1 cellular context compared by ENCODE assay signal in the genomic region with DNA sequence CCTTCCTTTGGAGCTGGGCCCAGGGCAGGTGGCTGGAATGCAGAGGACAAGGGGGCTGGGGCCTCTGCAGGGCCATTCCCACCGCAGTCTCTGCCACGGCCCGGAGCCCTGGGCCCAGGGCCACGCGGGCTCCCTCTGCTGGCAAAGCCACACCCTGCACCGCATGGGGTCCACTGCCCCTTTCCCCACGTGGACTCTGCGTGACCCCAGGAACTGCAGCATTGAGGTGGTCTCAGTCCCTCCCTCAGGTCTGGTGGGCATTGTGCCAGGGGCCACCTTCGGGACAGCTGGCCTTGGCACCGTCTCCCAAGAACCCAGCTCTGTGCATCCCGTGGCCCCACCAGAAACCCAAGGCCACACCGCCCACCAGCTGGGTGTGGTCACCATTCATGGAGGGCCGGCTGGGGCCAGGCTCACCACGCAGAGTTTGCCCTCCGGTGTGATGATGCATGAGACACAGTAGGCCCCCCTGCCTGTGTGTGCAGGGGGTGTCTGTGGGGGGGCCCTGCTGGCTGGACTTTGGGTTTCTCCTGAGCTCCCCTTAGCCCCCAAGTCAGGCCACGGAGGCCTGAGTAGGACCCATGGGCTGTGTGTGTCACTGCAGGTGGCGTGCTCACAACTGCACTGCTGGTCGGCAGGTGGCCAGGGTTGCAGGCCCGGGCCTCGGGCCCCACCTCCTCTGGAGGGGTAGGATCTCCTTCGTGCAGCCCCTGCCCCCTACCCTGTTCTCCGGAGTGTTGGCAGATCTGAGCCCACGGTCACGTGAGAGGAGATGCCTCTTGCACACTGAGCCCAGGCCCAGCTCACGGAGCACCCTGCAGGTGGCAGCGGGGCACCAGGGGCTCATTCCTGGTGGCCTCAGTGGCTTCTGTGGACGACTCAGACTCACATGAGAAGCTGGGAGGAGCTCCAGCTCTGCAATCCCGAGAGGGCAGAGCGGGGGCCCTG.
TF ChIP-seq lines count a peak whose summit lies in the region.

No MANE protein-coding gene starts in this region.

TF ChIP-seq in K562, 482 proteins besides CTCF, POLR2A, EP300 and RAD21 (continued from another document and continues in another):
- no peak for TF ChIP-seq ZNF324 (CRISPR knock-in tag; IDR thresholded peaks at IDR 0.05)
- TF ChIP-seq, protein P1, sequence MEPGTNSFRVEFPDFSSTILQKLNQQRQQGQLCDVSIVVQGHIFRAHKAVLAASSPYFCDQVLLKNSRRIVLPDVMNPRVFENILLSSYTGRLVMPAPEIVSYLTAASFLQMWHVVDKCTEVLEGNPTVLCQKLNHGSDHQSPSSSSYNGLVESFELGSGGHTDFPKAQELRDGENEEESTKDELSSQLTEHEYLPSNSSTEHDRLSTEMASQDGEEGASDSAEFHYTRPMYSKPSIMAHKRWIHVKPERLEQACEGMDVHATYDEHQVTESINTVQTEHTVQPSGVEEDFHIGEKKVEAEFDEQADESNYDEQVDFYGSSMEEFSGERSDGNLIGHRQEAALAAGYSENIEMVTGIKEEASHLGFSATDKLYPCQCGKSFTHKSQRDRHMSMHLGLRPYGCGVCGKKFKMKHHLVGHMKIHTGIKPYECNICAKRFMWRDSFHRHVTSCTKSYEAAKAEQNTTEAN (CRISPR knock-in tag; IDR thresholded peaks at IDR 0.05), result no peak
- TF ChIP-seq, protein P2, sequence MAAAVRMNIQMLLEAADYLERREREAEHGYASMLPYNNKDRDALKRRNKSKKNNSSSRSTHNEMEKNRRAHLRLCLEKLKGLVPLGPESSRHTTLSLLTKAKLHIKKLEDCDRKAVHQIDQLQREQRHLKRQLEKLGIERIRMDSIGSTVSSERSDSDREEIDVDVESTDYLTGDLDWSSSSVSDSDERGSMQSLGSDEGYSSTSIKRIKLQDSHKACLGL (CRISPR knock-in tag; IDR thresholded peaks at IDR 0.05; ENCODE audit: borderline replicate concordance, poor library complexity, severe bottlenecking), result no peak
- TF ChIP-seq ZNF584 (CRISPR knock-in tag; IDR thresholded peaks at IDR 0.05; ENCODE audit: low read depth), result no peak
- no peak for TF ChIP-seq ZC3H4 (CRISPR knock-in tag; IDR thresholded peaks at IDR 0.05; ENCODE audit: borderline replicate concordance)
- TF ChIP-seq, protein P3, sequence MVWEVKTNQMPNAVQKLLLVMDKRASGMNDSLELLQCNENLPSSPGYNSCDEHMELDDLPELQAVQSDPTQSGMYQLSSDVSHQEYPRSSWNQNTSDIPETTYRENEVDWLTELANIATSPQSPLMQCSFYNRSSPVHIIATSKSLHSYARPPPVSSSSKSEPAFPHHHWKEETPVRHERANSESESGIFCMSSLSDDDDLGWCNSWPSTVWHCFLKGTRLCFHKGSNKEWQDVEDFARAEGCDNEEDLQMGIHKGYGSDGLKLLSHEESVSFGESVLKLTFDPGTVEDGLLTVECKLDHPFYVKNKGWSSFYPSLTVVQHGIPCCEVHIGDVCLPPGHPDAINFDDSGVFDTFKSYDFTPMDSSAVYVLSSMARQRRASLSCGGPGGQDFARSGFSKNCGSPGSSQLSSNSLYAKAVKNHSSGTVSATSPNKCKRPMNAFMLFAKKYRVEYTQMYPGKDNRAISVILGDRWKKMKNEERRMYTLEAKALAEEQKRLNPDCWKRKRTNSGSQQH (CRISPR knock-in tag; IDR thresholded peaks at IDR 0.05), result no peak
- TF ChIP-seq KDM1A (IDR thresholded peaks at IDR 0.05), result no peak
- TF ChIP-seq, protein P4, sequence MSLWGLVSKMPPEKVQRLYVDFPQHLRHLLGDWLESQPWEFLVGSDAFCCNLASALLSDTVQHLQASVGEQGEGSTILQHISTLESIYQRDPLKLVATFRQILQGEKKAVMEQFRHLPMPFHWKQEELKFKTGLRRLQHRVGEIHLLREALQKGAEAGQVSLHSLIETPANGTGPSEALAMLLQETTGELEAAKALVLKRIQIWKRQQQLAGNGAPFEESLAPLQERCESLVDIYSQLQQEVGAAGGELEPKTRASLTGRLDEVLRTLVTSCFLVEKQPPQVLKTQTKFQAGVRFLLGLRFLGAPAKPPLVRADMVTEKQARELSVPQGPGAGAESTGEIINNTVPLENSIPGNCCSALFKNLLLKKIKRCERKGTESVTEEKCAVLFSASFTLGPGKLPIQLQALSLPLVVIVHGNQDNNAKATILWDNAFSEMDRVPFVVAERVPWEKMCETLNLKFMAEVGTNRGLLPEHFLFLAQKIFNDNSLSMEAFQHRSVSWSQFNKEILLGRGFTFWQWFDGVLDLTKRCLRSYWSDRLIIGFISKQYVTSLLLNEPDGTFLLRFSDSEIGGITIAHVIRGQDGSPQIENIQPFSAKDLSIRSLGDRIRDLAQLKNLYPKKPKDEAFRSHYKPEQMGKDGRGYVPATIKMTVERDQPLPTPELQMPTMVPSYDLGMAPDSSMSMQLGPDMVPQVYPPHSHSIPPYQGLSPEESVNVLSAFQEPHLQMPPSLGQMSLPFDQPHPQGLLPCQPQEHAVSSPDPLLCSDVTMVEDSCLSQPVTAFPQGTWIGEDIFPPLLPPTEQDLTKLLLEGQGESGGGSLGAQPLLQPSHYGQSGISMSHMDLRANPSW (CRISPR knock-in tag; IDR thresholded peaks at IDR 0.05), result no peak
- no peak for TF ChIP-seq ZNF146 (CRISPR knock-in tag; IDR thresholded peaks at IDR 0.05; ENCODE audit: unreplicated experiment)
- no peak for TF ChIP-seq CHD4 (IDR thresholded peaks at IDR 0.05; ENCODE audit: insufficient read depth, insufficient replicate concordance, low read depth, low read length, poor library complexity, severe bottlenecking)
- no peak for TF ChIP-seq CEBPG (CRISPR knock-in tag; IDR thresholded peaks at IDR 0.05)
- TF ChIP-seq CEBPG (tag; conservative IDR thresholded peaks at IDR 0.05 in 1 of 2, IDR thresholded peaks at IDR 0.05 in 1 of 2), result no peak
- TF ChIP-seq ZNF134 (CRISPR knock-in tag; conservative IDR thresholded peaks at IDR 0.05), result no peak
- no peak for TF ChIP-seq HNRNPUL1 (IDR thresholded peaks at IDR 0.05; ENCODE audit: low read length)
- TF ChIP-seq, protein P5, sequence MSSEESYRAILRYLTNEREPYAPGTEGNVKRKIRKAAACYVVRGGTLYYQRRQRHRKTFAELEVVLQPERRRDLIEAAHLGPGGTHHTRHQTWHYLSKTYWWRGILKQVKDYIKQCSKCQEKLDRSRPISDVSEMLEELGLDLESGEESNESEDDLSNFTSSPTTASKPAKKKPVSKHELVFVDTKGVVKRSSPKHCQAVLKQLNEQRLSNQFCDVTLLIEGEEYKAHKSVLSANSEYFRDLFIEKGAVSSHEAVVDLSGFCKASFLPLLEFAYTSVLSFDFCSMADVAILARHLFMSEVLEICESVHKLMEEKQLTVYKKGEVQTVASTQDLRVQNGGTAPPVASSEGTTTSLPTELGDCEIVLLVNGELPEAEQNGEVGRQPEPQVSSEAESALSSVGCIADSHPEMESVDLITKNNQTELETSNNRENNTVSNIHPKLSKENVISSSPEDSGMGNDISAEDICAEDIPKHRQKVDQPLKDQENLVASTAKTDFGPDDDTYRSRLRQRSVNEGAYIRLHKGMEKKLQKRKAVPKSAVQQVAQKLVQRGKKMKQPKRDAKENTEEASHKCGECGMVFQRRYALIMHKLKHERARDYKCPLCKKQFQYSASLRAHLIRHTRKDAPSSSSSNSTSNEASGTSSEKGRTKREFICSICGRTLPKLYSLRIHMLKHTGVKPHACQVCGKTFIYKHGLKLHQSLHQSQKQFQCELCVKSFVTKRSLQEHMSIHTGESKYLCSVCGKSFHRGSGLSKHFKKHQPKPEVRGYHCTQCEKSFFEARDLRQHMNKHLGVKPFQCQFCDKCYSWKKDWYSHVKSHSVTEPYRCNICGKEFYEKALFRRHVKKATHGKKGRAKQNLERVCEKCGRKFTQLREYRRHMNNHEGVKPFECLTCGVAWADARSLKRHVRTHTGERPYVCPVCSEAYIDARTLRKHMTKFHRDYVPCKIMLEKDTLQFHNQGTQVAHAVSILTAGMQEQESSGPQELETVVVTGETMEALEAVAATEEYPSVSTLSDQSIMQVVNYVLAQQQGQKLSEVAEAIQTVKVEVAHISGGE (CRISPR knock-in tag; IDR thresholded peaks at IDR 0.05), result no peak
- no peak for TF ChIP-seq FOXM1 (IDR thresholded peaks at IDR 0.05; ENCODE audit: low read depth)
- 0 out of 2 replicates have a peak, but pooled peaks have one; percentile 60 for TF ChIP-seq FOXM1 (CRISPR knock-in tag; IDR thresholded peaks at IDR 0.05; ENCODE audit: low read depth)
- TF ChIP-seq, protein P6, sequence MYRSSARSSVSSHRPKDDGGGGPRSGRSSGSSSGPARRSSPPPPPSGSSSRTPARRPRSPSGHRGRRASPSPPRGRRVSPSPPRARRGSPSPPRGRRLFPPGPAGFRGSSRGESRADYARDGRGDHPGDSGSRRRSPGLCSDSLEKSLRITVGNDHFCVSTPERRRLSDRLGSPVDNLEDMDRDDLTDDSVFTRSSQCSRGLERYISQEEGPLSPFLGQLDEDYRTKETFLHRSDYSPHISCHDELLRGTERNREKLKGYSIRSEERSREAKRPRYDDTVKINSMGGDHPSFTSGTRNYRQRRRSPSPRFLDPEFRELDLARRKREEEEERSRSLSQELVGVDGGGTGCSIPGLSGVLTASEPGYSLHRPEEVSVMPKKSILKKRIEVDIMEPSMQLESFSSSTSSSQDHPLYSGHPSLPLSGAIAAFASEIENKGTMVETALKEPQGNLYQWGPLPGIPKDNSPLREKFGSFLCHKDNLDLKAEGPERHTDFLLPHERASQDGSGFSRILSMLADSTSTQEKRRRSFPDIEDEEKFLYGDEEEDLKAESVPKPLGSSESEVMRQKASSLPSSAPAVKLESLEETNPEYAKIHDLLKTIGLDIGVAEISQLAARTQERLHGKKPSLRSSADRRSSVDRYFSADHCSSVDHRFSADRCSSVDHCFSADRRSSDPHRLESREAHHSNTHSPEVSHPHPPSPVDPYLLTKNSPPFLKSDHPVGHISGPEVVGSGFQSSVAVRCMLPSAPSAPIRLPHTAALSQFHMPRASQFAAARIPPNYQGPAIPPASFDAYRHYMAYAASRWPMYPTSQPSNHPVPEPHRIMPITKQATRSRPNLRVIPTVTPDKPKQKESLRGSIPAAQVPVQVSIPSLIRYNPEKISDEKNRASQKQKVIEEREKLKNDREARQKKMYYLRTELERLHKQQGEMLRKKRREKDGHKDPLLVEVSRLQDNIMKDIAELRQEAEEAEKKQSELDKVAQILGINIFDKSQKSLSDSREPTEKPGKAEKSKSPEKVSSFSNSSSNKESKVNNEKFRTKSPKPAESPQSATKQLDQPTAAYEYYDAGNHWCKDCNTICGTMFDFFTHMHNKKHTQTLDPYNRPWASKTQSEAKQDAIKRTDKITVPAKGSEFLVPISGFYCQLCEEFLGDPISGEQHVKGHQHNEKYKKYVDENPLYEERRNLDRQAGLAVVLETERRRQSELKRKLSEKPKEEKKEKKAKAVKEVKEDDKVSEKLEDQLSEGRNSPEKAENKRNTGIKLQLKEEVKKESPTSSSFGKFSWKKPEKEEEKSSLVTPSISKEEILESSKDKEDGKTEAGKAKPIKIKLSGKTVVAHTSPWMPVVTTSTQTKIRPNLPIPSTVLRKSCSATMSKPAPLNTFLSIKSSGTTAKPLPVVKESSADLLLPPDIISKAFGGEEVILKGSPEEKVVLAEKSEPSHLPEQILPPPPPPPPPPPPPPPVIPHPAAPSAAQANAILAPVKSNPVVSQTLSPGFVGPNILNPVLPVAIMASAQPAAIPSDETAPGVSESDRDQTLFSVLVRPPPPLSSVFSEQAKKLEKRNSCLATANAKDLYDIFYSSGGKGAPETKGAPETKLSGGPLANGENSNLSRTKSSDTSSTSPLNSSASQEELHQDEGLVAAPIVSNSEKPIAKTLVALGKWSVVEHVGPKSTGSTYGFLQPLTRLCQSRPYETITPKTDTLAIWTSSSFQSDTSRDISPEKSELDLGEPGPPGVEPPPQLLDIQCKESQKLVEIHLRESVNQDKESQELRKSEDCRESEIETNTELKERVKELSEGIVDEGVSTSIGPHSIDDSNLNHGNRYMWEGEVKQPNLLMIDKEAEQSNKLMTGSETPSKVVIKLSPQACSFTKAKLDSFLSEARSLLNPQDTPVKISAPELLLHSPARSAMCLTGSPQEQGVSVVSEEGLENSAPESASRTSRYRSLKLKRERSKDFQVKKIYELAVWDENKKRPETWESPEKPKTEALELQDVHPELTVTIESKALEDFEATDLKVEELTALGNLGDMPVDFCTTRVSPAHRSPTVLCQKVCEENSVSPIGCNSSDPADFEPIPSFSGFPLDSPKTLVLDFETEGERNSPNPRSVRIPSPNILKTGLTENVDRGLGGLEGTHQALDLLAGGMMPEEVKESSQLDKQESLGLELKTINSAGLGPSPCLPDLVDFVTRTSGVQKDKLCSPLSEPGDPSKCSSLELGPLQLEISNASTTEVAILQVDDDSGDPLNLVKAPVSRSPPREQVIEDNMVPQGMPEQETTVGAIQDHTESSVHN (IDR thresholded peaks at IDR 0.05; ENCODE audit: borderline replicate concordance in 1 of 2, low read depth in 1 of 2), result no peak
- no peak for TF ChIP-seq RBM22 (IDR thresholded peaks at IDR 0.05; ENCODE audit: low read depth, low read length, poor library complexity, severe bottlenecking)
- no peak for TF ChIP-seq FOXK2 (conservative IDR thresholded peaks at IDR 0.05 in 1 of 2, IDR thresholded peaks at IDR 0.05 in 1 of 2; ENCODE audit: low read depth in 2 of 2)
- TF ChIP-seq, protein P7, sequence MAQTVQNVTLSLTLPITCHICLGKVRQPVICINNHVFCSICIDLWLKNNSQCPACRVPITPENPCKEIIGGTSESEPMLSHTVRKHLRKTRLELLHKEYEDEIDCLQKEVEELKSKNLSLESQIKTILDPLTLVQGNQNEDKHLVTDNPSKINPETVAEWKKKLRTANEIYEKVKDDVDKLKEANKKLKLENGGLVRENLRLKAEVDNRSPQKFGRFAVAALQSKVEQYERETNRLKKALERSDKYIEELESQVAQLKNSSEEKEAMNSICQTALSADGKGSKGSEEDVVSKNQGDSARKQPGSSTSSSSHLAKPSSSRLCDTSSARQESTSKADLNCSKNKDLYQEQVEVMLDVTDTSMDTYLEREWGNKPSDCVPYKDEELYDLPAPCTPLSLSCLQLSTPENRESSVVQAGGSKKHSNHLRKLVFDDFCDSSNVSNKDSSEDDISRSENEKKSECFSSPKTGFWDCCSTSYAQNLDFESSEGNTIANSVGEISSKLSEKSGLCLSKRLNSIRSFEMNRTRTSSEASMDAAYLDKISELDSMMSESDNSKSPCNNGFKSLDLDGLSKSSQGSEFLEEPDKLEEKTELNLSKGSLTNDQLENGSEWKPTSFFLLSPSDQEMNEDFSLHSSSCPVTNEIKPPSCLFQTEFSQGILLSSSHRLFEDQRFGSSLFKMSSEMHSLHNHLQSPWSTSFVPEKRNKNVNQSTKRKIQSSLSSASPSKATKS (CRISPR knock-in tag; IDR thresholded peaks at IDR 0.05), result no peak
- peak; percentile 84; the same call in 1 of the 2 replicates for TF ChIP-seq XRCC5 (IDR thresholded peaks at IDR 0.05; ENCODE audit: low read depth, low read length)
- TF ChIP-seq ILK (tag; IDR thresholded peaks at IDR 0.05; ENCODE audit: borderline replicate concordance, low read depth), result no peak
- TF ChIP-seq, protein P8, sequence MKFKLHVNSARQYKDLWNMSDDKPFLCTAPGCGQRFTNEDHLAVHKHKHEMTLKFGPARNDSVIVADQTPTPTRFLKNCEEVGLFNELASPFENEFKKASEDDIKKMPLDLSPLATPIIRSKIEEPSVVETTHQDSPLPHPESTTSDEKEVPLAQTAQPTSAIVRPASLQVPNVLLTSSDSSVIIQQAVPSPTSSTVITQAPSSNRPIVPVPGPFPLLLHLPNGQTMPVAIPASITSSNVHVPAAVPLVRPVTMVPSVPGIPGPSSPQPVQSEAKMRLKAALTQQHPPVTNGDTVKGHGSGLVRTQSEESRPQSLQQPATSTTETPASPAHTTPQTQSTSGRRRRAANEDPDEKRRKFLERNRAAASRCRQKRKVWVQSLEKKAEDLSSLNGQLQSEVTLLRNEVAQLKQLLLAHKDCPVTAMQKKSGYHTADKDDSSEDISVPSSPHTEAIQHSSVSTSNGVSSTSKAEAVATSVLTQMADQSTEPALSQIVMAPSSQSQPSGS (CRISPR knock-in tag; IDR thresholded peaks at IDR 0.05), result no peak
- no peak for TF ChIP-seq HSF4 (CRISPR knock-in tag; IDR thresholded peaks at IDR 0.05; ENCODE audit: borderline replicate concordance)
- TF ChIP-seq NCOA6 (IDR thresholded peaks at IDR 0.05), result no peak
- TF ChIP-seq SIN3A (IDR thresholded peaks at IDR 0.05; ENCODE audit: borderline replicate concordance in 2 of 2, control insufficient read depth in 1 of 2, low read depth in 2 of 2, low read length in 2 of 2), result peak in 1 of 2 experiments; percentile 60; a peak in 1 of 4 replicates
- no peak for TF ChIP-seq COPS2 (conservative IDR thresholded peaks at IDR 0.05)
- no peak for TF ChIP-seq ZNF583 (CRISPR knock-in tag; IDR thresholded peaks at IDR 0.05)
- 0 out of 2 replicates have a peak, but pooled peaks have one; percentile 25 for TF ChIP-seq RNF2 (IDR thresholded peaks at IDR 0.05)
